In genomic region chr9:137877510-137878122, GRCh38 we compare ENCODE assay signal across 8 cellular contexts. TPM values are rescaled to one million over a fixed set of nuclear protein-coding genes. Genes with fewer than 3 reads are reported as not detected.
A peak's percentile ranks its signal among the peaks of the same experiment; 100 is the strongest.
DNase-seq lines count a peak whose midpoint lies in the region; ATAC-seq, FAIRE-seq and TF ChIP-seq lines count a peak whose summit lies in the region.
"Not testable (repeated sequence)": the region's sequence is repeated elsewhere in the genome, so short reads cannot be mapped to it uniquely, and the experiment has no call there.

CACNA1B (plus strand) TSS chr9:137877782; CDS start chr9:137877934, 152 bp downstream.

- H3K4me1 Mint-ChIP-seq in T-cell; immature natural killer cell; type B pancreatic cell (ENCODE audit: unreplicated experiment): not testable (repeated sequence)

- H3K4me3 Mint-ChIP-seq in T-cell (peak within 1 kb of the TSS in 2 of 3 donors; percentile 61 to 62), immature natural killer cell (peak within 1 kb of the TSS in 3 of 5 donors; percentile 52 to 68 (median 62)), type B pancreatic cell (peak within 1 kb of the TSS; percentile 81)

- H3K9me3 Mint-ChIP-seq in T-cell, type B pancreatic cell: not testable (repeated sequence)
- peaks cover 0 to 11% (median 0%) of the 10 kb centered on the region in 6 donors for H3K9me3 Mint-ChIP-seq in immature natural killer cell

- FAIRE-seq in pancreas (lab: Jason Lieb, UNC): not testable (repeated sequence)

- not testable (repeated sequence) for H3K36me3 Mint-ChIP-seq in T-cell, immature natural killer cell, type B pancreatic cell

- POLR2A ChIA-PET in T-cell (lab: Charles Lee): not testable (repeated sequence)

- ATAC-seq in T-cell (replicated peaks in 1 of 4) (peak in 1 of 4 experiments; percentile 12), pancreas (peak in 3 of 4 donors; percentile 34 to 56 (median 36))

- H3K27me3 ChIP-seq in breast epithelium: peaks cover 0 to 62% of the 10 kb centered on the region in 2 donors
- not testable (repeated sequence) for H3K27me3 ChIP-seq in pancreas

- not testable (repeated sequence) for H3K9me3 ChIP-seq in breast epithelium, pancreas

- not testable (repeated sequence) for H3K27ac Mint-ChIP-seq in T-cell, immature natural killer cell, type B pancreatic cell

- CTCF ChIA-PET in T-cell (lab: Charles Lee): not testable (repeated sequence)

- DNase-seq in DMS53 (lab: John Stamatoyannopoulos, UW) (peak; percentile 81), NCI-H2081 (lab: John Stamatoyannopoulos, UW) (peak; percentile 31 to 55)
- DNase-seq in T-cell; breast epithelium (ENCODE audit: low spot score in 2 of 2); fibroblast of the aortic adventitia (ENCODE audit: low read depth); immature natural killer cell; pancreas; type B pancreatic cell (ENCODE audit: extremely low spot score, unreplicated experiment): not testable (repeated sequence)

- not testable (repeated sequence) for H3K4me1 ChIP-seq in breast epithelium, pancreas

- H3K36me3 ChIP-seq in breast epithelium, pancreas: not testable (repeated sequence)

- intact Hi-C loops in breast epithelium (cut with DNase I; ENCODE audit: low total_unique reads); pancreas (cut with DNase I): not testable (repeated sequence)

- not testable (repeated sequence) for H3K27ac ChIP-seq in breast epithelium, pancreas

- peaks cover 38 to 49% of the 10 kb centered on the region in 2 donors for H3K27me3 Mint-ChIP-seq in T-cell
- peaks cover 2 to 21% (median 6%) of the 10 kb centered on the region in 3 donors for H3K27me3 Mint-ChIP-seq in immature natural killer cell (ENCODE audit: low read depth in 3 of 3)
- H3K27me3 Mint-ChIP-seq in type B pancreatic cell: peaks cover 46% of the 10 kb centered on the region

- H3K4me3 ChIP-seq in breast epithelium (peak within 1 kb of the TSS in 2 of 3 donors; percentile 35 to 58), fibroblast of the aortic adventitia (ENCODE audit: low read depth, low read length) (peak within 1 kb of the TSS; percentile 25), pancreas (peak within 1 kb of the TSS; percentile 8 to 51 (median 26))

- not testable (repeated sequence) for TF ChIP-seq POLR2A in breast epithelium (IDR thresholded peaks at IDR 0.05)

- WGBS in pancreas, 2 donors: 4 to 7% methylated on average over 30 to 94 of the region's 95 CpGs

- not testable (repeated sequence) for TF ChIP-seq CTCF in breast epithelium (IDR thresholded peaks at IDR 0.05); fibroblast of the aortic adventitia (IDR thresholded peaks at IDR 0.05; ENCODE audit: insufficient read depth, low read length); pancreas (IDR thresholded peaks at IDR 0.05); type B pancreatic cell (conservative IDR thresholded peaks at IDR 0.05)

RNA-seq across cellular contexts. Expression of gene CACNA1B, which starts in this region (rescaled TPM):
- total RNA-seq in T-cell (under 1 TPM in 3 of 5 donors, not detected in 2; 0.03 to 0.09 (median 0.03) TPM), breast epithelium (under 1 TPM in 1 of 3 donors, not detected in 2; under 0.01 TPM), fibroblast of the aortic adventitia (ENCODE audit: low replicate concordance) (under 0.01 and 0.16 TPM in 2 replicates), pancreas (under 1 TPM; 0.16 to 0.41 (median 0.29) TPM), type B pancreatic cell (ENCODE audit: low replicate concordance) (2.4 and 3.2 TPM in 2 replicates)
- polyA plus RNA-seq in immature natural killer cell (not detected), pancreas (1 to 10 TPM in 1 of 2 donors, under 1 TPM in 1; 0.30 to 1.3 TPM)
